In genomic region chr12:123102381-123102780, GRCh38 we compare ENCODE assay signal across 1 cellular context.
TF ChIP-seq lines count a peak whose summit lies in the region.

No MANE protein-coding gene starts in this region.

TF ChIP-seq in IMR-90, 13 proteins besides CTCF, POLR2A, EP300 and RAD21:
- TF ChIP-seq CHD1 (IDR thresholded peaks at IDR 0.05; ENCODE audit: low read depth, low read length) (no peak), RCOR1 (IDR thresholded peaks at IDR 0.05; ENCODE audit: insufficient replicate concordance, low read length) (no peak), MXI1 (IDR thresholded peaks at IDR 0.05; ENCODE audit: borderline replicate concordance, low read depth, low read length) (no peak), BHLHE40 (IDR thresholded peaks at IDR 0.05; ENCODE audit: low read depth, low read length) (no peak), SMC3 (IDR thresholded peaks at IDR 0.05; ENCODE audit: low read depth, low read length) (no peak), ELK1 (IDR thresholded peaks at IDR 0.05; ENCODE audit: borderline replicate concordance, low read depth, low read length) (no peak), NFE2L2 (IDR thresholded peaks at IDR 0.05; ENCODE audit: low read depth, low read length) (no peak), MAZ (IDR thresholded peaks at IDR 0.05; ENCODE audit: borderline replicate concordance, low read depth, low read length) (no peak), FOS (IDR thresholded peaks at IDR 0.05; ENCODE audit: low read depth, low read length) (no peak), RFX5 (IDR thresholded peaks at IDR 0.05; ENCODE audit: low read depth, low read length) (no peak), CEBPB (IDR thresholded peaks at IDR 0.05; ENCODE audit: low read depth, low read length) (no peak), MAFK (IDR thresholded peaks at IDR 0.05; ENCODE audit: low read depth, low read length) (no peak)
- TF ChIP-seq, protein P1, sequence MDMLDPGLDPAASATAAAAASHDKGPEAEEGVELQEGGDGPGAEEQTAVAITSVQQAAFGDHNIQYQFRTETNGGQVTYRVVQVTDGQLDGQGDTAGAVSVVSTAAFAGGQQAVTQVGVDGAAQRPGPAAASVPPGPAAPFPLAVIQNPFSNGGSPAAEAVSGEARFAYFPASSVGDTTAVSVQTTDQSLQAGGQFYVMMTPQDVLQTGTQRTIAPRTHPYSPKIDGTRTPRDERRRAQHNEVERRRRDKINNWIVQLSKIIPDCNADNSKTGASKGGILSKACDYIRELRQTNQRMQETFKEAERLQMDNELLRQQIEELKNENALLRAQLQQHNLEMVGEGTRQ (IDR thresholded peaks at IDR 0.05; ENCODE audit: low read depth, low read length), result no peak
